1 cellular context compared by ENCODE assay signal in the genomic region with DNA sequence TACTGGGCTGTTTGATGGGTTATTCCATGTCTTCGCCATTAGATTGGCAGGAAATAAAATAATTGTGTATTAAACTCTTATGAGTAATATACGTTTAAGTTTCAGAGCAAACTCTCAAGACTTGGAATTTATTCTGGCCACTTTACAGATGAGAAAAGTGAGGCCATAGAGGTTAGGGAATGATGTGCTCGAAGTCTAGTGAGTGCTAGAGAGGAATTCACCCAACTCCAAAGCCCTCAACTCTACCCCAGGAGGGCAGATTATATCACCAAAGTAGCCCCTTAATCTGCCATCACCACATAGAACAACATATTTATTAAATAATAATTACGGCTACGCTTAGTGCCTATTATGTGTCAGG.
A peak's percentile ranks its signal among the peaks of the same experiment; 100 is the strongest.
TF ChIP-seq lines count a peak whose summit lies in the region.

No MANE protein-coding gene starts in this region.

TF ChIP-seq in K562, 482 proteins besides CTCF, POLR2A, EP300 and RAD21 (continues in another document):
- TF ChIP-seq MAFK (IDR thresholded peaks at IDR 0.05; ENCODE audit: low read length) (no peak), TAF15 (IDR thresholded peaks at IDR 0.05; ENCODE audit: low read depth, low read length) (no peak), RBM14 (IDR thresholded peaks at IDR 0.05; ENCODE audit: borderline replicate concordance, insufficient read depth, low read depth, low read length) (no peak), KLF6 (CRISPR knock-in tag; IDR thresholded peaks at IDR 0.05; ENCODE audit: borderline replicate concordance) (no peak), BCOR (IDR thresholded peaks at IDR 0.05) (peak; percentile 79), MAZ (CRISPR knock-in tag; conservative IDR thresholded peaks at IDR 0.05 in 1 of 2, IDR thresholded peaks at IDR 0.05 in 1 of 2) (no peak), CTBP1 (IDR thresholded peaks at IDR 0.05; ENCODE audit: borderline replicate concordance) (0 out of 2 replicates have a peak, but pooled peaks have one; percentile 4), CHD4 (IDR thresholded peaks at IDR 0.05; ENCODE audit: insufficient read depth, insufficient replicate concordance, low read depth, low read length, poor library complexity, severe bottlenecking) (peak; percentile 73), EZH2 (IDR thresholded peaks at IDR 0.05; ENCODE audit: borderline replicate concordance, low read depth, low read length) (no peak), HOXB6 (CRISPR knock-in tag; IDR thresholded peaks at IDR 0.05; ENCODE audit: borderline replicate concordance) (no peak), ZBED1 (IDR thresholded peaks at IDR 0.05) (no peak), GABPB2 (CRISPR knock-in tag; conservative IDR thresholded peaks at IDR 0.05) (no peak), ZNF175 (CRISPR knock-in tag; IDR thresholded peaks at IDR 0.05; ENCODE audit: low read depth) (no peak), FOS (IDR thresholded peaks at IDR 0.05; ENCODE audit: extremely low read depth, insufficient read length) (no peak), KDM2B (CRISPR knock-in tag; IDR thresholded peaks at IDR 0.05) (no peak), HNRNPUL1 (IDR thresholded peaks at IDR 0.05; ENCODE audit: low read length) (no peak), ZNF12 (CRISPR knock-in tag; IDR thresholded peaks at IDR 0.05) (no peak), ZFP36 (IDR thresholded peaks at IDR 0.05; ENCODE audit: low read depth, low read length, partially characterized antibody) (no peak), RBM22 (IDR thresholded peaks at IDR 0.05; ENCODE audit: low read depth, low read length, poor library complexity, severe bottlenecking) (no peak), L3MBTL2 (IDR thresholded peaks at IDR 0.05) (0 out of 2 replicates have a peak, but pooled peaks have one; percentile 7), SNRNP70 (optimal IDR thresholded peaks at IDR 0.05; ENCODE audit: low read depth, low read length) (no peak), NR2C1 (IDR thresholded peaks at IDR 0.05) (no peak), NR2C1 (tag; IDR thresholded peaks at IDR 0.05) (no peak), XRCC3 (IDR thresholded peaks at IDR 0.05) (no peak), SAFB2 (IDR thresholded peaks at IDR 0.05; ENCODE audit: borderline replicate concordance, low read depth, low read length, severe bottlenecking) (no peak), KAT8 (IDR thresholded peaks at IDR 0.05; ENCODE audit: low read depth) (no peak), PCBP1 (IDR thresholded peaks at IDR 0.05; ENCODE audit: low read depth, low read length, poor library complexity, severe bottlenecking) (no peak), NCOA6 (IDR thresholded peaks at IDR 0.05) (no peak), NCOA1 (IDR thresholded peaks at IDR 0.05; ENCODE audit: low read depth) (no peak), CHCHD3 (CRISPR knock-in tag; IDR thresholded peaks at IDR 0.05) (no peak), TRIM24 (IDR thresholded peaks at IDR 0.05) (no peak), LARP7 (IDR thresholded peaks at IDR 0.05) (no peak), SUPT5H (IDR thresholded peaks at IDR 0.05) (no peak), BRD4 (IDR thresholded peaks at IDR 0.05) (no peak), ADNP (tag; IDR thresholded peaks at IDR 0.05) (peak; percentile 93), MEIS2 (IDR thresholded peaks at IDR 0.05; ENCODE audit: partially characterized antibody) (no peak)
- TF ChIP-seq, protein P1, sequence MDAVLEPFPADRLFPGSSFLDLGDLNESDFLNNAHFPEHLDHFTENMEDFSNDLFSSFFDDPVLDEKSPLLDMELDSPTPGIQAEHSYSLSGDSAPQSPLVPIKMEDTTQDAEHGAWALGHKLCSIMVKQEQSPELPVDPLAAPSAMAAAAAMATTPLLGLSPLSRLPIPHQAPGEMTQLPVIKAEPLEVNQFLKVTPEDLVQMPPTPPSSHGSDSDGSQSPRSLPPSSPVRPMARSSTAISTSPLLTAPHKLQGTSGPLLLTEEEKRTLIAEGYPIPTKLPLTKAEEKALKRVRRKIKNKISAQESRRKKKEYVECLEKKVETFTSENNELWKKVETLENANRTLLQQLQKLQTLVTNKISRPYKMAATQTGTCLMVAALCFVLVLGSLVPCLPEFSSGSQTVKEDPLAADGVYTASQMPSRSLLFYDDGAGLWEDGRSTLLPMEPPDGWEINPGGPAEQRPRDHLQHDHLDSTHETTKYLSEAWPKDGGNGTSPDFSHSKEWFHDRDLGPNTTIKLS (IDR thresholded peaks at IDR 0.05; ENCODE audit: borderline replicate concordance, low read depth): no peak
- TF ChIP-seq, protein P2, sequence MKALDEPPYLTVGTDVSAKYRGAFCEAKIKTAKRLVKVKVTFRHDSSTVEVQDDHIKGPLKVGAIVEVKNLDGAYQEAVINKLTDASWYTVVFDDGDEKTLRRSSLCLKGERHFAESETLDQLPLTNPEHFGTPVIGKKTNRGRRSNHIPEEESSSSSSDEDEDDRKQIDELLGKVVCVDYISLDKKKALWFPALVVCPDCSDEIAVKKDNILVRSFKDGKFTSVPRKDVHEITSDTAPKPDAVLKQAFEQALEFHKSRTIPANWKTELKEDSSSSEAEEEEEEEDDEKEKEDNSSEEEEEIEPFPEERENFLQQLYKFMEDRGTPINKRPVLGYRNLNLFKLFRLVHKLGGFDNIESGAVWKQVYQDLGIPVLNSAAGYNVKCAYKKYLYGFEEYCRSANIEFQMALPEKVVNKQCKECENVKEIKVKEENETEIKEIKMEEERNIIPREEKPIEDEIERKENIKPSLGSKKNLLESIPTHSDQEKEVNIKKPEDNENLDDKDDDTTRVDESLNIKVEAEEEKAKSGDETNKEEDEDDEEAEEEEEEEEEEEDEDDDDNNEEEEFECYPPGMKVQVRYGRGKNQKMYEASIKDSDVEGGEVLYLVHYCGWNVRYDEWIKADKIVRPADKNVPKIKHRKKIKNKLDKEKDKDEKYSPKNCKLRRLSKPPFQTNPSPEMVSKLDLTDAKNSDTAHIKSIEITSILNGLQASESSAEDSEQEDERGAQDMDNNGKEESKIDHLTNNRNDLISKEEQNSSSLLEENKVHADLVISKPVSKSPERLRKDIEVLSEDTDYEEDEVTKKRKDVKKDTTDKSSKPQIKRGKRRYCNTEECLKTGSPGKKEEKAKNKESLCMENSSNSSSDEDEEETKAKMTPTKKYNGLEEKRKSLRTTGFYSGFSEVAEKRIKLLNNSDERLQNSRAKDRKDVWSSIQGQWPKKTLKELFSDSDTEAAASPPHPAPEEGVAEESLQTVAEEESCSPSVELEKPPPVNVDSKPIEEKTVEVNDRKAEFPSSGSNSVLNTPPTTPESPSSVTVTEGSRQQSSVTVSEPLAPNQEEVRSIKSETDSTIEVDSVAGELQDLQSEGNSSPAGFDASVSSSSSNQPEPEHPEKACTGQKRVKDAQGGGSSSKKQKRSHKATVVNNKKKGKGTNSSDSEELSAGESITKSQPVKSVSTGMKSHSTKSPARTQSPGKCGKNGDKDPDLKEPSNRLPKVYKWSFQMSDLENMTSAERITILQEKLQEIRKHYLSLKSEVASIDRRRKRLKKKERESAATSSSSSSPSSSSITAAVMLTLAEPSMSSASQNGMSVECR (CRISPR knock-in tag; IDR thresholded peaks at IDR 0.05): no peak
- TF ChIP-seq, protein P3, sequence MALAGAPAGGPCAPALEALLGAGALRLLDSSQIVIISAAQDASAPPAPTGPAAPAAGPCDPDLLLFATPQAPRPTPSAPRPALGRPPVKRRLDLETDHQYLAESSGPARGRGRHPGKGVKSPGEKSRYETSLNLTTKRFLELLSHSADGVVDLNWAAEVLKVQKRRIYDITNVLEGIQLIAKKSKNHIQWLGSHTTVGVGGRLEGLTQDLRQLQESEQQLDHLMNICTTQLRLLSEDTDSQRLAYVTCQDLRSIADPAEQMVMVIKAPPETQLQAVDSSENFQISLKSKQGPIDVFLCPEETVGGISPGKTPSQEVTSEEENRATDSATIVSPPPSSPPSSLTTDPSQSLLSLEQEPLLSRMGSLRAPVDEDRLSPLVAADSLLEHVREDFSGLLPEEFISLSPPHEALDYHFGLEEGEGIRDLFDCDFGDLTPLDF (CRISPR knock-in tag; IDR thresholded peaks at IDR 0.05): no peak
- TF ChIP-seq, protein P4, sequence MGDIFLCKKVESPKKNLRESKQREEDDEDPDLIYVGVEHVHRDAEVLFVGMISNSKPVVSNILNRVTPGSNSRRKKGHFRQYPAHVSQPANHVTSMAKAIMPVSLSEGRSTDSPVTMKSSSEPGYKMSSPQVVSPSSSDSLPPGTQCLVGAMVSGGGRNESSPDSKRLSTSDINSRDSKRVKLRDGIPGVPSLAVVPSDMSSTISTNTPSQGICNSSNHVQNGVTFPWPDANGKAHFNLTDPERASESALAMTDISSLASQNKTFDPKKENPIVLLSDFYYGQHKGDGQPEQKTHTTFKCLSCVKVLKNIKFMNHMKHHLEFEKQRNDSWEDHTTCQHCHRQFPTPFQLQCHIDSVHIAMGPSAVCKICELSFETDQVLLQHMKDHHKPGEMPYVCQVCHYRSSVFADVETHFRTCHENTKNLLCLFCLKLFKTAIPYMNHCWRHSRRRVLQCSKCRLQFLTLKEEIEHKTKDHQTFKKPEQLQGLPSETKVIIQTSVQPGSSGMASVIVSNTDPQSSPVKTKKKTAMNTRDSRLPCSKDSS (IDR thresholded peaks at IDR 0.05; ENCODE audit: low read depth, partially characterized antibody): no peak
- TF ChIP-seq, protein P5, sequence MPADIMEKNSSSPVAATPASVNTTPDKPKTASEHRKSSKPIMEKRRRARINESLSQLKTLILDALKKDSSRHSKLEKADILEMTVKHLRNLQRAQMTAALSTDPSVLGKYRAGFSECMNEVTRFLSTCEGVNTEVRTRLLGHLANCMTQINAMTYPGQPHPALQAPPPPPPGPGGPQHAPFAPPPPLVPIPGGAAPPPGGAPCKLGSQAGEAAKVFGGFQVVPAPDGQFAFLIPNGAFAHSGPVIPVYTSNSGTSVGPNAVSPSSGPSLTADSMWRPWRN (IDR thresholded peaks at IDR 0.05; ENCODE audit: low read depth): no peak
- TF ChIP-seq, protein P6, sequence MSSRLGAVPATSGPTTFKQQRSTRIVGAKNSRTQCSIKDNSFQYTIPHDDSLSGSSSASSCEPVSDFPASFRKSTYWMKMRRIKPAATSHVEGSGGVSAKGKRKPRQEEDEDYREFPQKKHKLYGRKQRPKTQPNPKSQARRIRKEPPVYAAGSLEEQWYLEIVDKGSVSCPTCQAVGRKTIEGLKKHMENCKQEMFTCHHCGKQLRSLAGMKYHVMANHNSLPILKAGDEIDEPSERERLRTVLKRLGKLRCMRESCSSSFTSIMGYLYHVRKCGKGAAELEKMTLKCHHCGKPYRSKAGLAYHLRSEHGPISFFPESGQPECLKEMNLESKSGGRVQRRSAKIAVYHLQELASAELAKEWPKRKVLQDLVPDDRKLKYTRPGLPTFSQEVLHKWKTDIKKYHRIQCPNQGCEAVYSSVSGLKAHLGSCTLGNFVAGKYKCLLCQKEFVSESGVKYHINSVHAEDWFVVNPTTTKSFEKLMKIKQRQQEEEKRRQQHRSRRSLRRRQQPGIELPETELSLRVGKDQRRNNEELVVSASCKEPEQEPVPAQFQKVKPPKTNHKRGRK (tag; IDR thresholded peaks at IDR 0.05): no peak
- TF ChIP-seq, protein P7, sequence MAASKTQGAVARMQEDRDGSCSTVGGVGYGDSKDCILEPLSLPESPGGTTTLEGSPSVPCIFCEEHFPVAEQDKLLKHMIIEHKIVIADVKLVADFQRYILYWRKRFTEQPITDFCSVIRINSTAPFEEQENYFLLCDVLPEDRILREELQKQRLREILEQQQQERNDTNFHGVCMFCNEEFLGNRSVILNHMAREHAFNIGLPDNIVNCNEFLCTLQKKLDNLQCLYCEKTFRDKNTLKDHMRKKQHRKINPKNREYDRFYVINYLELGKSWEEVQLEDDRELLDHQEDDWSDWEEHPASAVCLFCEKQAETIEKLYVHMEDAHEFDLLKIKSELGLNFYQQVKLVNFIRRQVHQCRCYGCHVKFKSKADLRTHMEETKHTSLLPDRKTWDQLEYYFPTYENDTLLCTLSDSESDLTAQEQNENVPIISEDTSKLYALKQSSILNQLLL (CRISPR knock-in tag; IDR thresholded peaks at IDR 0.05; ENCODE audit: borderline replicate concordance): no peak
- TF ChIP-seq, protein P8, sequence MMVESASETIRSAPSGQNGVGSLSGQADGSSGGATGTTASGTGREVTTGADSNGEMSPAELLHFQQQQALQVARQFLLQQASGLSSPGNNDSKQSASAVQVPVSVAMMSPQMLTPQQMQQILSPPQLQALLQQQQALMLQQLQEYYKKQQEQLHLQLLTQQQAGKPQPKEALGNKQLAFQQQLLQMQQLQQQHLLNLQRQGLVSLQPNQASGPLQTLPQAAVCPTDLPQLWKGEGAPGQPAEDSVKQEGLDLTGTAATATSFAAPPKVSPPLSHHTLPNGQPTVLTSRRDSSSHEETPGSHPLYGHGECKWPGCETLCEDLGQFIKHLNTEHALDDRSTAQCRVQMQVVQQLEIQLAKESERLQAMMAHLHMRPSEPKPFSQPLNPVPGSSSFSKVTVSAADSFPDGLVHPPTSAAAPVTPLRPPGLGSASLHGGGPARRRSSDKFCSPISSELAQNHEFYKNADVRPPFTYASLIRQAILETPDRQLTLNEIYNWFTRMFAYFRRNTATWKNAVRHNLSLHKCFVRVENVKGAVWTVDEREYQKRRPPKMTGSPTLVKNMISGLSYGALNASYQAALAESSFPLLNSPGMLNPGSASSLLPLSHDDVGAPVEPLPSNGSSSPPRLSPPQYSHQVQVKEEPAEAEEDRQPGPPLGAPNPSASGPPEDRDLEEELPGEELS (CRISPR knock-in tag; IDR thresholded peaks at IDR 0.05; ENCODE audit: borderline replicate concordance): no peak
- TF ChIP-seq, protein P9, sequence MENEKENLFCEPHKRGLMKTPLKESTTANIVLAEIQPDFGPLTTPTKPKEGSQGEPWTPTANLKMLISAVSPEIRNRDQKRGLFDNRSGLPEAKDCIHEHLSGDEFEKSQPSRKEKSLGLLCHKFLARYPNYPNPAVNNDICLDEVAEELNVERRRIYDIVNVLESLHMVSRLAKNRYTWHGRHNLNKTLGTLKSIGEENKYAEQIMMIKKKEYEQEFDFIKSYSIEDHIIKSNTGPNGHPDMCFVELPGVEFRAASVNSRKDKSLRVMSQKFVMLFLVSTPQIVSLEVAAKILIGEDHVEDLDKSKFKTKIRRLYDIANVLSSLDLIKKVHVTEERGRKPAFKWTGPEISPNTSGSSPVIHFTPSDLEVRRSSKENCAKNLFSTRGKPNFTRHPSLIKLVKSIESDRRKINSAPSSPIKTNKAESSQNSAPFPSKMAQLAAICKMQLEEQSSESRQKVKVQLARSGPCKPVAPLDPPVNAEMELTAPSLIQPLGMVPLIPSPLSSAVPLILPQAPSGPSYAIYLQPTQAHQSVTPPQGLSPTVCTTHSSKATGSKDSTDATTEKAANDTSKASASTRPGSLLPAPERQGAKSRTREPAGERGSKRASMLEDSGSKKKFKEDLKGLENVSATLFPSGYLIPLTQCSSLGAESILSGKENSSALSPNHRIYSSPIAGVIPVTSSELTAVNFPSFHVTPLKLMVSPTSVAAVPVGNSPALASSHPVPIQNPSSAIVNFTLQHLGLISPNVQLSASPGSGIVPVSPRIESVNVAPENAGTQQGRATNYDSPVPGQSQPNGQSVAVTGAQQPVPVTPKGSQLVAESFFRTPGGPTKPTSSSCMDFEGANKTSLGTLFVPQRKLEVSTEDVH (IDR thresholded peaks at IDR 0.05; ENCODE audit: low read depth, partially characterized antibody): no peak
- TF ChIP-seq, protein P10, sequence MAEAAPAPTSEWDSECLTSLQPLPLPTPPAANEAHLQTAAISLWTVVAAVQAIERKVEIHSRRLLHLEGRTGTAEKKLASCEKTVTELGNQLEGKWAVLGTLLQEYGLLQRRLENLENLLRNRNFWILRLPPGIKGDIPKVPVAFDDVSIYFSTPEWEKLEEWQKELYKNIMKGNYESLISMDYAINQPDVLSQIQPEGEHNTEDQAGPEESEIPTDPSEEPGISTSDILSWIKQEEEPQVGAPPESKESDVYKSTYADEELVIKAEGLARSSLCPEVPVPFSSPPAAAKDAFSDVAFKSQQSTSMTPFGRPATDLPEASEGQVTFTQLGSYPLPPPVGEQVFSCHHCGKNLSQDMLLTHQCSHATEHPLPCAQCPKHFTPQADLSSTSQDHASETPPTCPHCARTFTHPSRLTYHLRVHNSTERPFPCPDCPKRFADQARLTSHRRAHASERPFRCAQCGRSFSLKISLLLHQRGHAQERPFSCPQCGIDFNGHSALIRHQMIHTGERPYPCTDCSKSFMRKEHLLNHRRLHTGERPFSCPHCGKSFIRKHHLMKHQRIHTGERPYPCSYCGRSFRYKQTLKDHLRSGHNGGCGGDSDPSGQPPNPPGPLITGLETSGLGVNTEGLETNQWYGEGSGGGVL (CRISPR knock-in tag; IDR thresholded peaks at IDR 0.05): no peak
